9 cellular contexts compared by ENCODE assay signal in genomic region chr2:1546023-1546591, GRCh38.
DNase-seq lines count a peak whose midpoint lies in the region; ATAC-seq, FAIRE-seq and TF ChIP-seq lines count a peak whose summit lies in the region.
"Had no signal": no experiment of that assay in that cellular context is flagged by ENCODE, and none has a peak within 500 bp of the region (broad histone marks: within the 10 kb centered on the region; RNA-seq: fewer than 3 reads in every experiment).

No MANE protein-coding gene starts in this region.

- WGBS in right lobe of liver (ENCODE audit: insufficient coverage, low coverage, low lambda C conversion rate, missing lambda C conversion rate), result 21% methylated on average over 14 of the region's 14 CpGs

- H3K9me3 ChIP-seq in right lobe of liver (no peaks in the 10 kb centered on the region), tibial artery (no peaks in the 10 kb centered on the region)

- TF ChIP-seq CTCF in cardiac fibroblast (IDR thresholded peaks at IDR 0.05; ENCODE audit: low read depth, low read length), result peak; percentile 83
- TF ChIP-seq CTCF in right lobe of liver (IDR thresholded peaks at IDR 0.05), result peak; percentile 71 to 81 (median 75)
- peak; percentile 68 to 77 for TF ChIP-seq CTCF in tibial artery (IDR thresholded peaks at IDR 0.05)

- H3K4me1 ChIP-seq in right lobe of liver (peaks cover 0 to 13% (median 0%) of the 10 kb centered on the region in 4 donors), tibial artery (peaks cover 0 to 11% (median 6%) of the 10 kb centered on the region in 4 donors)

- TF ChIP-seq POLR2A in right lobe of liver (IDR thresholded peaks at IDR 0.05), result no peak

- H3K36me3 ChIP-seq in right lobe of liver (no peaks in the 10 kb centered on the region), tibial artery (no peaks in the 10 kb centered on the region)

- no peak overlapping the region for H3K27ac ChIP-seq in right lobe of liver
- H3K27ac ChIP-seq in tibial artery, result no peak overlapping the region

- intact Hi-C loops in right lobe of liver (cut with DNase I) (loop anchor here in 1 of 2 donors (5.0 kb wide), 1 partner anchor 694 kb away; no protein-coding TSS in a partner anchor), tibial artery (cut with DNase I; ENCODE audit: low total_unique reads) (loop anchor here (10.0 kb wide), 1 partner anchor 691 kb away; no protein-coding TSS in a partner anchor)

- peak; percentile 44 to 55 (median 49) for ATAC-seq in right lobe of liver
- no peak for ATAC-seq in HG02588 (IDR thresholded peaks at IDR 0.05; ENCODE audit: unreplicated experiment)

- no peak overlapping the region for H3K4me3 ChIP-seq in cardiac fibroblast (replicated peaks in 1 of 2; ENCODE audit: low read depth in 2 of 2, low read length in 2 of 2)
- H3K4me3 ChIP-seq in right lobe of liver, result no peak overlapping the region
- H3K4me3 ChIP-seq in tibial artery, result no peak overlapping the region
- H3K4me3 ChIP-seq: skin epidermis had no signal

- DNase-seq in DMS114 treated with DMSO at 0.1 percent for 48 hours (lab: John Stamatoyannopoulos, UW; ENCODE audit: unreplicated experiment) (peak; percentile 41), HTR-8/SVneo (ENCODE audit: insufficient read length, low spot score) (peak; percentile 72), RCC 7860 (ENCODE audit: low spot score) (peak; percentile 28), cardiac fibroblast (ENCODE audit: low read depth in 2 of 2) (peak; percentile 64 to 75), right lobe of liver (no peak), tibial artery (no peak)
- no peak for DNase-seq in activated CD8-positive, alpha-beta memory T cell treated with anti-CD3 and anti-CD28 coated beads, Interleukin-2, amount 50 U/mL, for 4 hours

- H3K27me3 ChIP-seq in right lobe of liver (no peaks in the 10 kb centered on the region), tibial artery (peaks cover 0 to 9% of the 10 kb centered on the region in 2 donors)

- FAIRE-seq in HTR-8/SVneo (lab: Jason Lieb, UNC), result peak; percentile 96
- FAIRE-seq in RCC 7860 (lab: Jason Lieb, UNC), result peak; percentile 20

Comparison
In these comparisons a context has a peak if more than half of its experiments do, and no peak if none do; other contexts are left out.
1. DNase-seq: peak in DMS114 treated with DMSO at 0.1 percent for 48 hours (single experiment), HTR-8/SVneo (single experiment), RCC 7860 (single experiment) and cardiac fibroblast (2 of 2); none in right lobe of liver (0 of 3), tibial artery (0 of 2) and activated CD8-positive, alpha-beta memory T cell treated with anti-CD3 and anti-CD28 coated beads, Interleukin-2, amount 50 U/mL, for 4 hours (single experiment).
2. Peak in every context shown above with its lines, with median percentiles within 50 percentile points of each other: CTCF ChIP-seq.